Comparison of ENCODE assay signal across 9 cellular contexts in genomic region chr13:114112231-114112825, GRCh38. TPM values are rescaled to one million over a fixed set of nuclear protein-coding genes. Genes with fewer than 3 reads are reported as not detected.
DNase-seq lines count a peak whose midpoint lies in the region; ATAC-seq, FAIRE-seq and TF ChIP-seq lines count a peak whose summit lies in the region.
"Had no signal": no experiment of that assay in that cellular context is flagged by ENCODE, and none has a peak within 500 bp of the region (broad histone marks: within the 10 kb centered on the region; RNA-seq: fewer than 3 reads in every experiment).

No MANE protein-coding gene starts in this region.

- H3K36me3 Mint-ChIP-seq in activated naive CD4-positive, alpha-beta T cell treated with anti-CD3 and anti-CD28 coated beads for 36 hours (ENCODE audit: low read depth): peaks cover 29% of the 10 kb centered on the region
- peaks cover 13% of the 10 kb centered on the region for H3K36me3 Mint-ChIP-seq in activated naive CD8-positive, alpha-beta T cell treated with anti-CD3 and anti-CD28 coated beads for 36 hours

- H3K79me2 ChIP-seq in mesendoderm (ENCODE audit: control insufficient read depth, insufficient read depth, low read length): peaks cover 24% of the 10 kb centered on the region

- ATAC-seq in upper lobe of right lung (no peak), lower lobe of right lung (no peak)
- ATAC-seq: GM12878 had no signal

- H3K4ac ChIP-seq in mesendoderm (ENCODE audit: low read depth, low read length): peak overlapping the region; percentile 50

- H3K4me2 ChIP-seq in mesendoderm (ENCODE audit: low read length): no peak overlapping the region

- H3K56ac ChIP-seq in mesendoderm (ENCODE audit: low read length): peak overlapping the region; percentile 82

- H3K9ac ChIP-seq in mesendoderm (ENCODE audit: low read length): peak overlapping the region; percentile 34

- intact Hi-C loops in activated naive CD4-positive, alpha-beta T cell treated with anti-CD3 and anti-CD28 coated beads for 36 hours (cut with micrococcal nuclease): loop anchor here (5.0 kb wide), 1 partner anchor 35 kb away; no protein-coding TSS in a partner anchor
- intact Hi-C loops in upper lobe of right lung (cut with DNase I) (no loop called here), lower lobe of right lung (cut with DNase I) (no loop called here)

- H3K4me1 ChIP-seq in mesendoderm (ENCODE audit: control insufficient read depth, low read depth, low read length): peaks cover 13% of the 10 kb centered on the region
- peaks cover 24% of the 10 kb centered on the region for H3K4me1 ChIP-seq in upper lobe of right lung
- H3K4me1 ChIP-seq in lower lobe of right lung: peaks cover 41% of the 10 kb centered on the region
- peaks cover 2 to 9% of the 10 kb centered on the region in 2 donors for H3K4me1 ChIP-seq in small intestine (ENCODE audit: control insufficient read depth in 2 of 2, insufficient read depth in 1 of 2, low read depth in 1 of 2, low read length in 1 of 2)

- H4K5ac ChIP-seq in mesendoderm (ENCODE audit: low read length): no peak overlapping the region

- H2AK5ac ChIP-seq in mesendoderm (ENCODE audit: low read length): no peak overlapping the region

- H3K4me1 Mint-ChIP-seq in activated naive CD4-positive, alpha-beta T cell treated with anti-CD3 and anti-CD28 coated beads for 36 hours (ENCODE audit: low read depth): peaks cover 80% of the 10 kb centered on the region
- H3K4me1 Mint-ChIP-seq in activated naive CD8-positive, alpha-beta T cell treated with anti-CD3 and anti-CD28 coated beads for 36 hours: peaks cover 65% of the 10 kb centered on the region

- H3K18ac ChIP-seq in mesendoderm (ENCODE audit: low read length): peak overlapping the region; percentile 53

- CTCF ChIA-PET in activated naive CD4-positive, alpha-beta T cell treated with anti-CD3 and anti-CD28 coated beads for 36 hours (lab: Charles Lee): interaction anchor here (1.3 to 3.7 kb wide), 5 partner anchors 18 to 118 kb away, joined by 3 to 23 read pairs (median 5); no protein-coding TSS in a partner anchor

- H3K9me3 Mint-ChIP-seq in activated naive CD4-positive, alpha-beta T cell treated with anti-CD3 and anti-CD28 coated beads for 36 hours: no peaks in the 10 kb centered on the region
- no peaks in the 10 kb centered on the region for H3K9me3 Mint-ChIP-seq in activated naive CD8-positive, alpha-beta T cell treated with anti-CD3 and anti-CD28 coated beads for 36 hours

- no CpG with 5 or more reads among the region's 25 CpGs for WGBS in mesendoderm (ENCODE audit: extremely low coverage, insufficient coverage, low lambda C conversion rate)
- 75 to 85% (median 83%) methylated on average over 25 of the region's 25 CpGs for WGBS in small intestine, 3 donors

- no peak overlapping the region for H3K4me3 ChIP-seq in mesendoderm (ENCODE audit: low read length)
- H3K4me3 ChIP-seq in upper lobe of right lung: no peak overlapping the region
- no peak overlapping the region for H3K4me3 ChIP-seq in lower lobe of right lung
- no peak overlapping the region for H3K4me3 ChIP-seq in small intestine (ENCODE audit: low read depth in 1 of 2, low read length in 2 of 2)
- H3K4me3 ChIP-seq: GM12878 had no signal

- H2BK15ac ChIP-seq in mesendoderm (replicated peaks; ENCODE audit: low read depth): no peak overlapping the region

- no peak overlapping the region for H4K8ac ChIP-seq in mesendoderm (ENCODE audit: low read depth, low read length)

- no peak for DNase-seq in activated naive CD4-positive, alpha-beta T cell treated with anti-CD3 and anti-CD28 coated beads for 36 hours
- DNase-seq in activated naive CD4-positive, alpha-beta T cell treated with Interleukin-2 at 50 U/mL for 16 hours: no peak
- no peak for DNase-seq in activated naive CD8-positive, alpha-beta T cell treated with anti-CD3 and anti-CD28 coated beads for 36 hours
- DNase-seq in mesendoderm: peak; percentile 66
- DNase-seq in upper lobe of right lung: peak; percentile 41
- DNase-seq in lower lobe of right lung: no peak
- DNase-seq in small intestine: no peak
- DNase-seq in stimulated activated CD4-positive, alpha-beta T cell treated with anti-CD3 and anti-CD28 coated beads, Interleukin-4, amount 100 ng/mL, for 4 hours: no peak

- peak overlapping the region; percentile 73 for H3K27ac ChIP-seq in mesendoderm (ENCODE audit: low read depth, low read length)
- H3K27ac ChIP-seq in upper lobe of right lung: no peak overlapping the region
- no peak overlapping the region for H3K27ac ChIP-seq in lower lobe of right lung
- H3K27ac ChIP-seq in small intestine (ENCODE audit: low read depth in 1 of 2, low read length in 1 of 2): peak overlapping the region in 1 of 2 donors; percentile 85

- H3K23ac ChIP-seq in mesendoderm (ENCODE audit: low read length): no peak overlapping the region

- H3K27ac Mint-ChIP-seq in activated naive CD4-positive, alpha-beta T cell treated with anti-CD3 and anti-CD28 coated beads for 36 hours: peak overlapping the region; percentile 68
- peak overlapping the region; percentile 83 for H3K27ac Mint-ChIP-seq in activated naive CD8-positive, alpha-beta T cell treated with anti-CD3 and anti-CD28 coated beads for 36 hours

- TF ChIP-seq CTCF in upper lobe of right lung (IDR thresholded peaks at IDR 0.05) (no peak), lower lobe of right lung (IDR thresholded peaks at IDR 0.05) (no peak)

- H3K27me3 Mint-ChIP-seq in activated naive CD4-positive, alpha-beta T cell treated with anti-CD3 and anti-CD28 coated beads for 36 hours (ENCODE audit: low read depth): no peaks in the 10 kb centered on the region
- no peaks in the 10 kb centered on the region for H3K27me3 Mint-ChIP-seq in activated naive CD8-positive, alpha-beta T cell treated with anti-CD3 and anti-CD28 coated beads for 36 hours

- H3K79me1 ChIP-seq in mesendoderm (ENCODE audit: low read length): peaks cover 31% of the 10 kb centered on the region

- H2BK5ac ChIP-seq in mesendoderm (ENCODE audit: low read length): no peak overlapping the region

- H3K36me3 ChIP-seq in mesendoderm (ENCODE audit: control insufficient read depth, insufficient read depth, low read length): no peaks in the 10 kb centered on the region
- no peaks in the 10 kb centered on the region for H3K36me3 ChIP-seq in upper lobe of right lung
- no peaks in the 10 kb centered on the region for H3K36me3 ChIP-seq in lower lobe of right lung
- H3K36me3 ChIP-seq in small intestine (ENCODE audit: control insufficient read depth in 2 of 2, insufficient read depth in 2 of 2, low read length in 2 of 2): no peaks in the 10 kb centered on the region

- FAIRE-seq in small intestine (lab: Jason Lieb, UNC): no peak
- FAIRE-seq: GM12878 had no signal

- no peak overlapping the region for H2BK120ac ChIP-seq in mesendoderm (ENCODE audit: low read depth, low read length)

- H3K27me3 ChIP-seq in mesendoderm (ENCODE audit: insufficient read depth, low read length, poor library complexity): no peaks in the 10 kb centered on the region
- H3K27me3 ChIP-seq in upper lobe of right lung: no peaks in the 10 kb centered on the region
- H3K27me3 ChIP-seq in lower lobe of right lung (ENCODE audit: low read depth): no peaks in the 10 kb centered on the region
- H3K27me3 ChIP-seq in small intestine (ENCODE audit: control insufficient read depth in 2 of 2, insufficient read depth in 2 of 2, low read length in 2 of 2): no peaks in the 10 kb centered on the region

- H3K4me3 Mint-ChIP-seq in activated naive CD4-positive, alpha-beta T cell treated with anti-CD3 and anti-CD28 coated beads for 36 hours: no peak overlapping the region
- H3K4me3 Mint-ChIP-seq in activated naive CD8-positive, alpha-beta T cell treated with anti-CD3 and anti-CD28 coated beads for 36 hours: peak overlapping the region; percentile 42

- H3K9me3 ChIP-seq in upper lobe of right lung (no peaks in the 10 kb centered on the region), lower lobe of right lung (no peaks in the 10 kb centered on the region), small intestine (ENCODE audit: control insufficient read depth, low read depth) (no peaks in the 10 kb centered on the region)

RNA-seq across cellular contexts. Expression of gene RASA3, which starts 20.1 kb away (rescaled TPM):
- 10 to 100 TPM; 48.3 to 48.8 TPM for total RNA-seq in activated naive CD4-positive, alpha-beta T cell treated with anti-CD3 and anti-CD28 coated beads for 36 hours
- 10 to 100 TPM; 25.6 to 26.5 TPM for total RNA-seq in activated naive CD8-positive, alpha-beta T cell treated with anti-CD3 and anti-CD28 coated beads for 36 hours
- polyA plus RNA-seq in mesendoderm (2013, experiment 1 of 2): 11.0 TPM
- polyA plus RNA-seq in mesendoderm (2013, experiment 2 of 2): 11.3 TPM
- 17.3 TPM for total RNA-seq in upper lobe of right lung
- total RNA-seq in lower lobe of right lung: 19.1 TPM
- 1 to 10 TPM; 2.0 to 7.2 (median 6.5) TPM for polyA plus RNA-seq in small intestine

Comparison
In these comparisons a context has a peak if more than half of its experiments do, and no peak if none do; other contexts are left out.
1. DNase-seq: peak in mesendoderm (single experiment) and upper lobe of right lung (single experiment); none in activated naive CD4-positive, alpha-beta T cell treated with anti-CD3 and anti-CD28 coated beads for 36 hours (single experiment), activated naive CD4-positive, alpha-beta T cell treated with Interleukin-2 at 50 U/mL for 16 hours (single experiment), activated naive CD8-positive, alpha-beta T cell treated with anti-CD3 and anti-CD28 coated beads for 36 hours (single experiment), lower lobe of right lung (single experiment), small intestine (single experiment) and stimulated activated CD4-positive, alpha-beta T cell treated with anti-CD3 and anti-CD28 coated beads, Interleukin-4, amount 100 ng/mL, for 4 hours (0 of 2).